In the genomic region with DNA sequence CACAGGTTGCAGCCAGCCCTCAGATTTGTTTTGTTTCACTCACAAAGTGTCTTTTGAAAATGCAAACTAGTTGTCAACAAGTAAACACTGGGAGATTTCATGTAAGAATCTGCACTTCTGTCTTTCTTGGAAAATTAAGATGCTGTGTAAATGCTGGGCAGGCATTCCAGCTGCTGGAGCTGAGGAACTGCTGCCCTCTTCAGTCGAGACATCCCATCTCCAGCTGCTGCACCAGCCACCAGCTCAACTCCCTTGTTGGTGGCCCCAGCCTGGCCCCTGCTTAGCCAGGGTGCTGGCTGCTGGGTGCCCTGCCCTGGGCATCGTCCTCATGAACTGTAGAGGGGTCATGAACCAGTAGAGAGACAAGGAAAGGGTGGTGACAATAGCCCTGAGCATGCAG, we compare ENCODE assay signal across 1 cellular context.
TF ChIP-seq lines count a peak whose summit lies in the region.

No MANE protein-coding gene starts in this region.

TF ChIP-seq in GM23338, 12 proteins besides CTCF, POLR2A, EP300 and RAD21 (continued from another document):
- TF ChIP-seq, protein P1, sequence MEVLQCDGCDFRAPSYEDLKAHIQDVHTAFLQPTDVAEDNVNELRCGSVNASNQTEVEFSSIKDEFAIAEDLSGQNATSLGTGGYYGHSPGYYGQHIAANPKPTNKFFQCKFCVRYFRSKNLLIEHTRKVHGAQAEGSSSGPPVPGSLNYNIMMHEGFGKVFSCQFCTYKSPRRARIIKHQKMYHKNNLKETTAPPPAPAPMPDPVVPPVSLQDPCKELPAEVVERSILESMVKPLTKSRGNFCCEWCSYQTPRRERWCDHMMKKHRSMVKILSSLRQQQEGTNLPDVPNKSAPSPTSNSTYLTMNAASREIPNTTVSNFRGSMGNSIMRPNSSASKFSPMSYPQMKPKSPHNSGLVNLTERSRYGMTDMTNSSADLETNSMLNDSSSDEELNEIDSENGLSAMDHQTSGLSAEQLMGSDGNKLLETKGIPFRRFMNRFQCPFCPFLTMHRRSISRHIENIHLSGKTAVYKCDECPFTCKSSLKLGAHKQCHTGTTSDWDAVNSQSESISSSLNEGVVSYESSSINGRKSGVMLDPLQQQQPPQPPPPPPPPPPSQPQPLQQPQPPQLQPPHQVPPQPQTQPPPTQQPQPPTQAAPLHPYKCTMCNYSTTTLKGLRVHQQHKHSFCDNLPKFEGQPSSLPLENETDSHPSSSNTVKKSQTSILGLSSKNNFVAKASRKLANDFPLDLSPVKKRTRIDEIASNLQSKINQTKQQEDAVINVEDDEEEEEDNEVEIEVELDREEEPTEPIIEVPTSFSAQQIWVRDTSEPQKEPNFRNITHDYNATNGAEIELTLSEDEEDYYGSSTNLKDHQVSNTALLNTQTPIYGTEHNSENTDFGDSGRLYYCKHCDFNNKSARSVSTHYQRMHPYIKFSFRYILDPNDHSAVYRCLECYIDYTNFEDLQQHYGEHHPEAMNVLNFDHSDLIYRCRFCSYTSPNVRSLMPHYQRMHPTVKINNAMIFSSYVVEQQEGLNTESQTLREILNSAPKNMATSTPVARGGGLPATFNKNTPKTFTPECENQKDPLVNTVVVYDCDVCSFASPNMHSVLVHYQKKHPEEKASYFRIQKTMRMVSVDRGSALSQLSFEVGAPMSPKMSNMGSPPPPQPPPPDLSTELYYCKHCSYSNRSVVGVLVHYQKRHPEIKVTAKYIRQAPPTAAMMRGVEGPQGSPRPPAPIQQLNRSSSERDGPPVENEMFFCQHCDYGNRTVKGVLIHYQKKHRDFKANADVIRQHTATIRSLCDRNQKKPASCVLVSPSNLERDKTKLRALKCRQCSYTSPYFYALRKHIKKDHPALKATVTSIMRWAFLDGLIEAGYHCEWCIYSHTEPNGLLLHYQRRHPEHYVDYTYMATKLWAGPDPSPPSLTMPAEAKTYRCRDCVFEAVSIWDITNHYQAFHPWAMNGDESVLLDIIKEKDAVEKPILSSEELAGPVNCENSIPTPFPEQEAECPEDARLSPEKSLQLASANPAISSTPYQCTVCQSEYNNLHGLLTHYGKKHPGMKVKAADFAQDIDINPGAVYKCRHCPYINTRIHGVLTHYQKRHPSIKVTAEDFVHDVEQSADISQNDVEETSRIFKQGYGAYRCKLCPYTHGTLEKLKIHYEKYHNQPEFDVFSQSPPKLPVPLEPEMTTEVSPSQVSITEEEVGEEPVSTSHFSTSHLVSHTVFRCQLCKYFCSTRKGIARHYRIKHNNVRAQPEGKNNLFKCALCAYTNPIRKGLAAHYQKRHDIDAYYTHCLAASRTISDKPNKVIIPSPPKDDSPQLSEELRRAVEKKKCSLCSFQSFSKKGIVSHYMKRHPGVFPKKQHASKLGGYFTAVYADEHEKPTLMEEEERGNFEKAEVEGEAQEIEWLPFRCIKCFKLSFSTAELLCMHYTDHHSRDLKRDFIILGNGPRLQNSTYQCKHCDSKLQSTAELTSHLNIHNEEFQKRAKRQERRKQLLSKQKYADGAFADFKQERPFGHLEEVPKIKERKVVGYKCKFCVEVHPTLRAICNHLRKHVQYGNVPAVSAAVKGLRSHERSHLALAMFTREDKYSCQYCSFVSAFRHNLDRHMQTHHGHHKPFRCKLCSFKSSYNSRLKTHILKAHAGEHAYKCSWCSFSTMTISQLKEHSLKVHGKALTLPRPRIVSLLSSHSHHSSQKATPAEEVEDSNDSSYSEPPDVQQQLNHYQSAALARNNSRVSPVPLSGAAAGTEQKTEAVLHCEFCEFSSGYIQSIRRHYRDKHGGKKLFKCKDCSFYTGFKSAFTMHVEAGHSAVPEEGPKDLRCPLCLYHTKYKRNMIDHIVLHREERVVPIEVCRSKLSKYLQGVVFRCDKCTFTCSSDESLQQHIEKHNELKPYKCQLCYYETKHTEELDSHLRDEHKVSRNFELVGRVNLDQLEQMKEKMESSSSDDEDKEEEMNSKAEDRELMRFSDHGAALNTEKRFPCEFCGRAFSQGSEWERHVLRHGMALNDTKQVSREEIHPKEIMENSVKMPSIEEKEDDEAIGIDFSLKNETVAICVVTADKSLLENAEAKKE (CRISPR knock-in tag; IDR thresholded peaks at IDR 0.05), result no peak
- no peak for TF ChIP-seq CREB1 (CRISPR knock-in tag; IDR thresholded peaks at IDR 0.05; ENCODE audit: low read depth)
- TF ChIP-seq ZNF331 (CRISPR knock-in tag; IDR thresholded peaks at IDR 0.05; ENCODE audit: low read depth), result no peak
- TF ChIP-seq STAT1 (IDR thresholded peaks at IDR 0.05; ENCODE audit: unreplicated experiment), result no peak
- no peak for TF ChIP-seq JUNB (IDR thresholded peaks at IDR 0.05; ENCODE audit: unreplicated experiment)
- TF ChIP-seq, protein P2, sequence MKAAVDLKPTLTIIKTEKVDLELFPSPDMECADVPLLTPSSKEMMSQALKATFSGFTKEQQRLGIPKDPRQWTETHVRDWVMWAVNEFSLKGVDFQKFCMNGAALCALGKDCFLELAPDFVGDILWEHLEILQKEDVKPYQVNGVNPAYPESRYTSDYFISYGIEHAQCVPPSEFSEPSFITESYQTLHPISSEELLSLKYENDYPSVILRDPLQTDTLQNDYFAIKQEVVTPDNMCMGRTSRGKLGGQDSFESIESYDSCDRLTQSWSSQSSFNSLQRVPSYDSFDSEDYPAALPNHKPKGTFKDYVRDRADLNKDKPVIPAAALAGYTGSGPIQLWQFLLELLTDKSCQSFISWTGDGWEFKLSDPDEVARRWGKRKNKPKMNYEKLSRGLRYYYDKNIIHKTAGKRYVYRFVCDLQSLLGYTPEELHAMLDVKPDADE (IDR thresholded peaks at IDR 0.05), result no peak
- no peak for TF ChIP-seq EZH2 (IDR thresholded peaks at IDR 0.05; ENCODE audit: low read depth, unreplicated experiment)
